Comparison of ENCODE assay signal across 1 cellular context in genomic region chr2:55056024-55056521, GRCh38.
TF ChIP-seq lines count a peak whose summit lies in the region.

No MANE protein-coding gene starts in this region.

TF ChIP-seq in GM23338, 12 proteins besides CTCF, POLR2A, EP300 and RAD21 (continued from another document):
- TF ChIP-seq, protein P1, sequence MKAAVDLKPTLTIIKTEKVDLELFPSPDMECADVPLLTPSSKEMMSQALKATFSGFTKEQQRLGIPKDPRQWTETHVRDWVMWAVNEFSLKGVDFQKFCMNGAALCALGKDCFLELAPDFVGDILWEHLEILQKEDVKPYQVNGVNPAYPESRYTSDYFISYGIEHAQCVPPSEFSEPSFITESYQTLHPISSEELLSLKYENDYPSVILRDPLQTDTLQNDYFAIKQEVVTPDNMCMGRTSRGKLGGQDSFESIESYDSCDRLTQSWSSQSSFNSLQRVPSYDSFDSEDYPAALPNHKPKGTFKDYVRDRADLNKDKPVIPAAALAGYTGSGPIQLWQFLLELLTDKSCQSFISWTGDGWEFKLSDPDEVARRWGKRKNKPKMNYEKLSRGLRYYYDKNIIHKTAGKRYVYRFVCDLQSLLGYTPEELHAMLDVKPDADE (IDR thresholded peaks at IDR 0.05): no peak
- TF ChIP-seq ZNF114 (CRISPR knock-in tag; IDR thresholded peaks at IDR 0.05): no peak
- TF ChIP-seq NANOG (IDR thresholded peaks at IDR 0.05; ENCODE audit: borderline replicate concordance): no peak
- TF ChIP-seq REST (IDR thresholded peaks at IDR 0.05; ENCODE audit: unreplicated experiment): no peak
